In the genomic region with DNA sequence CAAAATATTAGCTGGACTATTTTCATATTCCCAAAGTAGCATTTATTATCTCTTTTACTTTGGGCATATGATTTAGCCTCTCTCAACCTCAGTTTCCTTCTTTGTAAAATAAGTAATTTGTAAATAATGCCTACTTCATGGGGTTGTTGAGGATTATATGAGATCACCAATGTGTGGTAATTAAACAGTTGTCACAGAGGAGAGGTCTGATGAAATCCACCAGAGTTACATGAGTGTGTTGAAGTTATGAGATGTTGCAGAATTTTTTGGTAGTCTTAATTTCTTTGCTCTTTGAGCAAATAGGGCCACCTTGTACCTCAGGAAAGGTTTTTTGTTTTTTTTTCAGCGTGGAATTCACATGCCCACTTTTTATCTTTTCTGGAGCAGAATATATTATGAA, we compare ENCODE assay signal across 8 cellular contexts. TPM values are rescaled to one million over a fixed set of nuclear protein-coding genes. Genes with fewer than 3 reads are reported as not detected.
DNase-seq lines count a peak whose midpoint lies in the region; ATAC-seq and TF ChIP-seq lines count a peak whose summit lies in the region.

No MANE protein-coding gene starts in this region.

- H3K27me3 ChIP-seq in DOHH2 (ENCODE audit: control insufficient read depth, low read length): no peaks in the 10 kb centered on the region
- no peaks in the 10 kb centered on the region for H3K27me3 ChIP-seq in OCI-LY1 (ENCODE audit: insufficient read depth, low read length)
- no peaks in the 10 kb centered on the region for H3K27me3 ChIP-seq in effector memory CD4-positive, alpha-beta T cell (replicated peaks; ENCODE audit: control insufficient read depth, insufficient read depth, low read length, poor library complexity, severe bottlenecking)
- H3K27me3 ChIP-seq in neutrophil: no peaks in the 10 kb centered on the region

- ATAC-seq in left lobe of liver: no peak
- ATAC-seq in GM21825 (IDR thresholded peaks at IDR 0.05; ENCODE audit: unreplicated experiment): no peak

- no peak overlapping the region for H3K27ac ChIP-seq in DOHH2 (ENCODE audit: low read depth, low read length)
- peak overlapping the region; percentile 95 for H3K27ac ChIP-seq in OCI-LY1 (ENCODE audit: low read depth, low read length, poor library complexity, severe bottlenecking)
- peak overlapping the region; percentile 86 for H3K27ac ChIP-seq in effector memory CD4-positive, alpha-beta T cell (ENCODE audit: insufficient read depth, low read length, poor library complexity, severe bottlenecking)
- H3K27ac ChIP-seq in neutrophil: peak overlapping the region; percentile 88

- no peak for DNase-seq in effector memory CD4-positive, alpha-beta T cell
- DNase-seq in glomerular visceral epithelial cell (ENCODE audit: extremely low spot score) (no peak), left lobe of liver (ENCODE audit: low spot score) (no peak)
- no peak for DNase-seq in stimulated activated CD4-positive, alpha-beta T cell treated with anti-CD3 and anti-CD28 coated beads, Interleukin-4, amount 100 ng/mL, for 4 hours

- peak overlapping the region; percentile 100 for H3K9ac ChIP-seq in OCI-LY1 (ENCODE audit: low read length)

- peaks cover 45% of the 10 kb centered on the region for H3K36me3 ChIP-seq in DOHH2 (ENCODE audit: control insufficient read depth, low read length)
- H3K36me3 ChIP-seq in OCI-LY1 (ENCODE audit: insufficient read depth, low read length): peaks cover 49% of the 10 kb centered on the region
- peaks cover 9% of the 10 kb centered on the region for H3K36me3 ChIP-seq in effector memory CD4-positive, alpha-beta T cell (ENCODE audit: control insufficient read depth, insufficient read depth, low read length)
- H3K36me3 ChIP-seq in neutrophil: peaks cover 8% of the 10 kb centered on the region

- peaks cover 36% of the 10 kb centered on the region for H3K79me2 ChIP-seq in DOHH2 (ENCODE audit: control insufficient read depth, low read length)
- H3K79me2 ChIP-seq in OCI-LY1 (ENCODE audit: insufficient read depth, low read length): peaks cover 34% of the 10 kb centered on the region

- H3K4me2 ChIP-seq in DOHH2 (ENCODE audit: low read length): peak overlapping the region; percentile 68
- peak overlapping the region; percentile 74 for H3K4me2 ChIP-seq in OCI-LY1 (ENCODE audit: low read length)

- no peak overlapping the region for H2AFZ ChIP-seq in OCI-LY1 (ENCODE audit: low read length)

- H4K20me1 ChIP-seq in DOHH2 (ENCODE audit: control insufficient read depth, insufficient read depth, low read depth, low read length) (no peaks in the 10 kb centered on the region), OCI-LY1 (ENCODE audit: insufficient read depth, low read length) (no peaks in the 10 kb centered on the region)

- no peak for TF ChIP-seq CTCF in DOHH2 (IDR thresholded peaks at IDR 0.05; ENCODE audit: low read depth, low read length, poor library complexity, severe bottlenecking)
- no peak for TF ChIP-seq CTCF in OCI-LY1 (IDR thresholded peaks at IDR 0.05; ENCODE audit: low read length)
- TF ChIP-seq CTCF in neutrophil (IDR thresholded peaks at IDR 0.05): no peak

- H3K4me3 ChIP-seq in DOHH2 (ENCODE audit: low read length) (peak overlapping the region; percentile 81), OCI-LY1 (ENCODE audit: low read depth, low read length, poor library complexity, severe bottlenecking) (peak overlapping the region; percentile 99), neutrophil (ENCODE audit: low read depth in 1 of 2, low read length in 1 of 2) (peak overlapping the region; percentile 68 to 81)
- H3K4me3 ChIP-seq in effector memory CD4-positive, alpha-beta T cell (ENCODE audit: insufficient read depth, low read depth, low read length, poor library complexity, severe bottlenecking): peak overlapping the region; percentile 54

- peaks cover 12% of the 10 kb centered on the region for H3K4me1 ChIP-seq in DOHH2 (ENCODE audit: control insufficient read depth, low read length)
- peaks cover 18% of the 10 kb centered on the region for H3K4me1 ChIP-seq in OCI-LY1 (ENCODE audit: insufficient read depth, low read length, severe bottlenecking)
- H3K4me1 ChIP-seq in effector memory CD4-positive, alpha-beta T cell (ENCODE audit: control insufficient read depth, insufficient read depth, low read length, poor library complexity, severe bottlenecking): no peaks in the 10 kb centered on the region
- peaks cover 12 to 19% of the 10 kb centered on the region in 2 experiments for H3K4me1 ChIP-seq in neutrophil (ENCODE audit: control insufficient read depth in 1 of 2, insufficient read depth in 1 of 2, low read depth in 1 of 2, low read length in 1 of 2)

- H3K9me2 ChIP-seq in DOHH2 (replicated peaks; ENCODE audit: control insufficient read depth, low read length) (no peaks in the 10 kb centered on the region), OCI-LY1 (ENCODE audit: low read depth, low read length) (no peaks in the 10 kb centered on the region)

- peaks cover 10% of the 10 kb centered on the region for H3F3A ChIP-seq in DOHH2 (ENCODE audit: control insufficient read depth, insufficient read depth)
- H3F3A ChIP-seq in OCI-LY1 (ENCODE audit: insufficient read depth, low read length): no peaks in the 10 kb centered on the region

- H3K9me3 ChIP-seq in DOHH2 (ENCODE audit: control insufficient read depth, insufficient read depth, low read length) (no peaks in the 10 kb centered on the region), OCI-LY1 (ENCODE audit: low read length) (no peaks in the 10 kb centered on the region), neutrophil (no peaks in the 10 kb centered on the region)
- no peaks in the 10 kb centered on the region for H3K9me3 ChIP-seq in effector memory CD4-positive, alpha-beta T cell (ENCODE audit: control insufficient read depth, low read length)

RNA-seq across cellular contexts. Expression of a gene that starts 1.4 kb away (rescaled TPM):
- 146 TPM for total RNA-seq in left lobe of liver

RNA-seq across cellular contexts. Expression of a gene that starts 5.5 kb away (rescaled TPM):
- total RNA-seq in left lobe of liver: 75.0 TPM

RNA-seq across cellular contexts. Expression of a gene that starts 9.8 kb away (rescaled TPM):
- 2.3 TPM for total RNA-seq in left lobe of liver
